Comparison of ENCODE assay signal across 9 cellular contexts in the genomic region with DNA sequence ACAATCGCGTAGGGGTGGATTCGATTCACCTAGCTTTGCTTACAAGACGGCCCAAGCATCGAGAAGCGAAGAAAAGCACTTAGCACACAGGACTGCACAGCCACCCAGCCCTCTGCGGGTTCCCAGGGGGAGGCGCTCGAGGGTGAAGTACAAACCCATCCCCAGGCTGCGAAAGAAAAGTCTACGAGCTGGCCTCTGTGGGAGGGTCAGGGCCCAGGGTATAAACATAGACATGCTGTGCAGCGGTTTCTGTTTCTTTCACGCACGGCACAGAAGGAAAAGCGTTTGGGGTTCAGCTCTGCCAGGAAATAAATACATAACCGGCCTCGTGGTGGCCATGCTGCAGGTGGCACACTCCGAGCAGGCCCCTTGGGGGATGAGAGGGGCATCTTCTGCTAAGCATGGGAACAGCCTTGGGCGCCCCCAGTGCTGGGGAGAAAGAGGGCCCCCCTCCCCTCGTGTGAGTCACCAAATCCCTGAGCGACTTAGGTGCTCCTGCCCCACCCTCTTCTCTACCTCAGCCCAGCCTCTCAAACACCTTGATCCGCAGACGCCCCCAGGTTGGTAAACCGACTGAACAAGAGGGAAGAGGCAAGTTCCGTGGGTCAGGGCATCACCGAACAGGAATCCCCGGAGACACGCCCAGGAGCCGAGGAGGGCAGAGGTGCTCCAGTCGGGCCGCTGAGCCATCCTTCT.
DNase-seq lines count a peak whose midpoint lies in the region; ATAC-seq and TF ChIP-seq lines count a peak whose summit lies in the region.
"Had no signal": no experiment of that assay in that cellular context is flagged by ENCODE, and none has a peak within 500 bp of the region (broad histone marks: within the 10 kb centered on the region; RNA-seq: fewer than 3 reads in every experiment).

No MANE protein-coding gene starts in this region.

- H3K4me3 Mint-ChIP-seq in activated CD4-positive, alpha-beta T cell treated with anti-CD3 and anti-CD28 coated beads, Interleukin-2, amount 10 ng/mL, durations not matched to agents 7 days and 5 days: peak overlapping the region; percentile 60
- H3K4me3 Mint-ChIP-seq in immature natural killer cell: peak overlapping the region in 4 of 5 donors; percentile 46 to 73 (median 62)

- H3K36me3 ChIP-seq in upper lobe of right lung: no peaks in the 10 kb centered on the region
- no peaks in the 10 kb centered on the region for H3K36me3 ChIP-seq in right atrium auricular region
- H3K36me3 ChIP-seq in gastrocnemius medialis: no peaks in the 10 kb centered on the region

- CTCF ChIA-PET in activated CD4-positive, alpha-beta T cell treated with anti-CD3 and anti-CD28 coated beads, Interleukin-2, amount 10 ng/mL, durations not matched to agents 7 days and 5 days (lab: Charles Lee): interaction anchor here (0.5 to 6.8 kb wide), 37 partner anchors 9 to 289 kb away, joined by 3 to 68 read pairs (median 5); a partner anchor contains a TSS

- DNase-seq in activated CD4-positive, alpha-beta T cell treated with anti-CD3 and anti-CD28 coated beads, Interleukin-2, amount 10 ng/mL, durations not matched to agents 7 days and 5 days: peak; percentile 85
- DNase-seq in immature natural killer cell (peak; percentile 58 to 80 (median 59)), upper lobe of right lung (peak; percentile 75), right atrium auricular region (ENCODE audit: low spot score) (no peak), gastrocnemius medialis (no peak), OCI-M2 (lab: John Stamatoyannopoulos, UW; ENCODE audit: unreplicated experiment) (no peak)

- TF ChIP-seq POLR2A in GM19193 (IDR thresholded peaks at IDR 0.05; ENCODE audit: extremely low read depth, insufficient read depth, insufficient read length) (peak; percentile 21), gastrocnemius medialis (IDR thresholded peaks at IDR 0.05) (no peak)

- peaks cover 6% of the 10 kb centered on the region for H3K4me1 ChIP-seq in upper lobe of right lung
- H3K4me1 ChIP-seq in right atrium auricular region: no peaks in the 10 kb centered on the region
- no peaks in the 10 kb centered on the region for H3K4me1 ChIP-seq in gastrocnemius medialis

- H3K36me3 Mint-ChIP-seq in activated CD4-positive, alpha-beta T cell treated with anti-CD3 and anti-CD28 coated beads, Interleukin-2, amount 10 ng/mL, durations not matched to agents 7 days and 5 days (ENCODE audit: low read depth): peaks cover 13% of the 10 kb centered on the region
- peaks cover 0 to 7% (median 6%) of the 10 kb centered on the region in 3 donors for H3K36me3 Mint-ChIP-seq in immature natural killer cell

- H3K27ac ChIP-seq in upper lobe of right lung (peak overlapping the region; percentile 72), right atrium auricular region (no peak overlapping the region), gastrocnemius medialis (no peak overlapping the region)
- H3K27ac ChIP-seq: PC-9 had no signal

- H3K4me1 Mint-ChIP-seq in activated CD4-positive, alpha-beta T cell treated with anti-CD3 and anti-CD28 coated beads, Interleukin-2, amount 10 ng/mL, durations not matched to agents 7 days and 5 days: peaks cover 56% of the 10 kb centered on the region
- peaks cover 33 to 39% of the 10 kb centered on the region in 2 donors for H3K4me1 Mint-ChIP-seq in immature natural killer cell

- peak overlapping the region; percentile 87 for H3K27ac Mint-ChIP-seq in activated CD4-positive, alpha-beta T cell treated with anti-CD3 and anti-CD28 coated beads, Interleukin-2, amount 10 ng/mL, durations not matched to agents 7 days and 5 days
- H3K27ac Mint-ChIP-seq in immature natural killer cell: peak overlapping the region in 5 of 6 donors; percentile 51 to 77 (median 69)

- intact Hi-C loops in upper lobe of right lung (cut with DNase I) (no loop called here), gastrocnemius medialis (cut with DNase I; ENCODE audit: low total_unique reads) (no loop called here)

- H3K4me3 ChIP-seq in upper lobe of right lung: peak overlapping the region; percentile 28
- H3K4me3 ChIP-seq in right atrium auricular region: no peak overlapping the region
- no peak overlapping the region for H3K4me3 ChIP-seq in gastrocnemius medialis
- H3K4me3 ChIP-seq: PC-9 had no signal

- no peaks in the 10 kb centered on the region for H3K9me3 Mint-ChIP-seq in activated CD4-positive, alpha-beta T cell treated with anti-CD3 and anti-CD28 coated beads, Interleukin-2, amount 10 ng/mL, durations not matched to agents 7 days and 5 days
- H3K9me3 Mint-ChIP-seq in immature natural killer cell: no peaks in the 10 kb centered on the region

- TF ChIP-seq CTCF in upper lobe of right lung (IDR thresholded peaks at IDR 0.05) (peak; percentile 26), right atrium auricular region (IDR thresholded peaks at IDR 0.05) (no peak), gastrocnemius medialis (IDR thresholded peaks at IDR 0.05 in 4 of 5, conservative IDR thresholded peaks at IDR 0.05 in 1 of 5) (no peak)

- in situ Hi-C loops in gastrocnemius medialis (cut with MboI; ENCODE audit: low sequenced_read_pairs in 4 of 4): no loop called here

- H3K9me3 ChIP-seq in upper lobe of right lung: no peaks in the 10 kb centered on the region
- no peaks in the 10 kb centered on the region for H3K9me3 ChIP-seq in right atrium auricular region
- H3K9me3 ChIP-seq in gastrocnemius medialis: no peaks in the 10 kb centered on the region

- H3K27me3 ChIP-seq in upper lobe of right lung (no peaks in the 10 kb centered on the region), right atrium auricular region (no peaks in the 10 kb centered on the region), gastrocnemius medialis (no peaks in the 10 kb centered on the region)

- peak; percentile 88 for ATAC-seq in HG03139 (IDR thresholded peaks at IDR 0.05; ENCODE audit: unreplicated experiment)
- peak; percentile 81 for ATAC-seq in upper lobe of right lung
- no peak for ATAC-seq in gastrocnemius medialis

- POLR2A ChIA-PET in activated CD4-positive, alpha-beta T cell treated with anti-CD3 and anti-CD28 coated beads, Interleukin-2, amount 10 ng/mL, durations not matched to agents 7 days and 5 days (lab: Charles Lee): interaction anchor here (0.6 to 0.7 kb wide), 3 partner anchors 10 to 1245 kb away, joined by 3 to 5 read pairs (median 5); a partner anchor contains a TSS

- no peaks in the 10 kb centered on the region for H3K27me3 Mint-ChIP-seq in activated CD4-positive, alpha-beta T cell treated with anti-CD3 and anti-CD28 coated beads, Interleukin-2, amount 10 ng/mL, durations not matched to agents 7 days and 5 days
- peaks cover 0 to 2% (median 1%) of the 10 kb centered on the region in 3 donors for H3K27me3 Mint-ChIP-seq in immature natural killer cell (ENCODE audit: low read depth in 3 of 3)

Comparison
In these comparisons a context has a peak if more than half of its experiments do, and no peak if none do; other contexts are left out.
1. ATAC-seq: peak in HG03139 (single experiment) and upper lobe of right lung (single experiment); none in gastrocnemius medialis (0 of 2).
2. DNase-seq: peak in activated CD4-positive, alpha-beta T cell treated with anti-CD3 and anti-CD28 coated beads, Interleukin-2, amount 10 ng/mL, durations not matched to agents 7 days and 5 days (single experiment), immature natural killer cell (3 of 3) and upper lobe of right lung (single experiment); none in right atrium auricular region (single experiment), gastrocnemius medialis (0 of 2) and OCI-M2 (single experiment).